8 cellular contexts compared by ENCODE assay signal in the genomic region with DNA sequence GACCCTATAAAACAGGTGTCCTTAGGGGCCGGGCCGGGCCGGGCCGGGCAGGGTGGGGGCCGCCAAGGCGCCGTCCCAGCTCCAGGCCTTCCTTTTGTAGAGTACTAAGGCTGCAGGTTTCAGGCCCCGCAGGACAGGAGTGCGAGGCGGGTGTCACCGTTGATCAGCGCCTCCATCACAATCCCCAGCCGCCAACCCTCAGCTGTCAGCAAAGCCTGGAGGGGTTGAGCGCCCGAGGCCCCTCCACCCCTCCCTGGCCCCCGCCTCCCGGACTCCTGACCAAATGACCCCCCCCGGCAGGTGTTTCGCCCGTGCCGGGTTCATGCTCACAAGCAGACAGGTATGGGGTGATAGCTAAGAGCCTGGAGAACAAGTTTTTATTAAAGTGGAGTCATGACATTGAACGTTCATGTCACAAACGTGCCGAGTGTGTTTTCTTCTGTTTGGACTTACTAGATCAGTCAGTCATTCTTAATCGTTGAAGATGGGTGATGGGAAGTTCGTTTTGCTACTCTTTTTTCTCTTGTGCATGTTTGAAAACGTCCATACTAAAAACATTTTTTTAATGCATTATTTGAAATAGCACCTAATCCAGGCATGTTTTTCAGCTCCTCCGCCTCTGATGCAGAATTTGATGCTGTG. TPM values are rescaled to one million over a fixed set of nuclear protein-coding genes. Genes with fewer than 3 reads are reported as not detected.
DNase-seq lines count a peak whose midpoint lies in the region; ATAC-seq and TF ChIP-seq lines count a peak whose summit lies in the region.

No MANE protein-coding gene starts in this region.

- no peak for TF ChIP-seq CTCF in PC-9 (conservative IDR thresholded peaks at IDR 0.05)
- no peak for TF ChIP-seq CTCF in dorsolateral prefrontal cortex (IDR thresholded peaks at IDR 0.05 in 54 of 56, conservative IDR thresholded peaks at IDR 0.05 in 2 of 56; ENCODE audit: low read depth in 1 of 56, partially characterized antibody in 56 of 56)
- no peak for TF ChIP-seq CTCF in upper lobe of right lung (IDR thresholded peaks at IDR 0.05)

- intact Hi-C loops in PC-9 (cut with micrococcal nuclease; ENCODE audit: unreplicated experiment) = loop anchor here (1.0 kb wide), 2 partner anchors 55 to 59 kb away; a partner anchor contains a TSS
- intact Hi-C loops in dorsolateral prefrontal cortex (cut with DNase I) = loop anchor here (1.0 to 5.0 kb wide), 6 partner anchors 17 to 217 kb away; a partner anchor contains a TSS
- intact Hi-C loops in upper lobe of right lung (cut with DNase I) = no loop called here

- H3K27ac ChIP-seq in PC-9 = peak overlapping the region; percentile 63
- peak overlapping the region; percentile 55 to 97 (median 94) for H3K27ac ChIP-seq in dorsolateral prefrontal cortex
- peak overlapping the region; percentile 72 for H3K27ac ChIP-seq in mesenchymal stem cell (ENCODE audit: low read length, poor library complexity, severe bottlenecking)
- peak overlapping the region; percentile 95 for H3K27ac ChIP-seq in upper lobe of right lung

- H3K4ac ChIP-seq in mesenchymal stem cell (ENCODE audit: low read depth in 1 of 2, low read length in 2 of 2) = peak overlapping the region; percentile 73 to 98

- no peak overlapping the region for H2AK5ac ChIP-seq in mesenchymal stem cell (ENCODE audit: low read length, severe bottlenecking)

- POLR2A ChIA-PET in PC-9 (lab: Charles Lee; ENCODE audit: unreplicated experiment) = interaction anchor here (0.5 to 1.1 kb wide), 4 partner anchors 47 to 121 kb away, joined by 3 to 26 read pairs (median 6); a partner anchor contains a TSS

- H2AFZ ChIP-seq in PC-9 = peak overlapping the region; percentile 96
- H2AFZ ChIP-seq in mesenchymal stem cell (ENCODE audit: low read depth, low read length) = peak overlapping the region; percentile 59

- H3K9me3 ChIP-seq in PC-9 (ENCODE audit: insufficient read depth, low read depth) = no peaks in the 10 kb centered on the region
- H3K9me3 ChIP-seq in mesenchymal stem cell (ENCODE audit: control insufficient read depth, low read length) = no peaks in the 10 kb centered on the region
- no peaks in the 10 kb centered on the region for H3K9me3 ChIP-seq in upper lobe of right lung

- BruUV-seq in PC-9 (replicated peaks; lab: Mats Ljungman, UMichigan) = no TSS peak

- peak; percentile 72 for DNase-seq in DMS 273 (lab: John Stamatoyannopoulos, UW; ENCODE audit: unreplicated experiment)
- DNase-seq in DMS 273 treated with DMSO at 0.1 percent for 48 hours (lab: John Stamatoyannopoulos, UW) = no peak
- no peak for DNase-seq in PC-9
- peak in 1 of 10 donors; percentile 43 for DNase-seq in dorsolateral prefrontal cortex
- DNase-seq in mesenchymal stem cell = peak; percentile 24
- peak; percentile 82 for DNase-seq in upper lobe of right lung

- peaks cover 27% of the 10 kb centered on the region; the same call in 1 of the 2 replicates for H3F3A ChIP-seq in PC-9 (ENCODE audit: insufficient read depth, low read depth)

- no peaks in the 10 kb centered on the region for H3K79me2 ChIP-seq in PC-9 (ENCODE audit: low read depth)

- H4K8ac ChIP-seq in mesenchymal stem cell (ENCODE audit: low read length) = peak overlapping the region; percentile 96

- H3K9ac ChIP-seq in mesenchymal stem cell (ENCODE audit: low read length) = peak overlapping the region; percentile 86

- peak; percentile 25 for ATAC-seq in HG02571 (IDR thresholded peaks at IDR 0.05; ENCODE audit: unreplicated experiment)
- peak; percentile 45 for ATAC-seq in upper lobe of right lung
- ATAC-seq in HG02588 (IDR thresholded peaks at IDR 0.05; ENCODE audit: unreplicated experiment) = no peak

- peak overlapping the region; percentile 90 to 100 for H3K14ac ChIP-seq in mesenchymal stem cell (ENCODE audit: low read length in 2 of 2)

- H3K36me3 ChIP-seq in PC-9 (ENCODE audit: low read depth) (no peaks in the 10 kb centered on the region), mesenchymal stem cell (ENCODE audit: control insufficient read depth in 1 of 2, insufficient read depth in 2 of 2, low read depth in 1 of 2, low read length in 2 of 2) (peaks cover 13 to 43% of the 10 kb centered on the region in 2 experiments), upper lobe of right lung (peaks cover 41% of the 10 kb centered on the region)

- H3K23ac ChIP-seq in mesenchymal stem cell (ENCODE audit: low read length in 2 of 2) = peak overlapping the region in 1 of 2 experiments; percentile 93

- H2BK12ac ChIP-seq in mesenchymal stem cell (ENCODE audit: low read length in 2 of 2) = no peak overlapping the region

- H3K79me1 ChIP-seq in mesenchymal stem cell (replicated peaks; ENCODE audit: low read length, poor library complexity, severe bottlenecking) = peaks cover 13% of the 10 kb centered on the region

- H3K27me3 ChIP-seq in PC-9 (ENCODE audit: insufficient read depth, low read depth) (no peaks in the 10 kb centered on the region), dorsolateral prefrontal cortex (no peaks in the 10 kb centered on the region), mesenchymal stem cell (ENCODE audit: control insufficient read depth in 1 of 2, insufficient read depth in 1 of 2, low read length in 2 of 2) (no peaks in the 10 kb centered on the region), upper lobe of right lung (no peaks in the 10 kb centered on the region)

- peak overlapping the region; percentile 52 for H2BK15ac ChIP-seq in mesenchymal stem cell (ENCODE audit: low read depth, poor library complexity, severe bottlenecking)

- H3K9me2 ChIP-seq in PC-9 (ENCODE audit: insufficient read depth) = no peaks in the 10 kb centered on the region

- H4K20me1 ChIP-seq in PC-9 (ENCODE audit: insufficient read depth) = no peaks in the 10 kb centered on the region

- H4K91ac ChIP-seq in mesenchymal stem cell (ENCODE audit: low read length) = peak overlapping the region; percentile 83

- H3K4me2 ChIP-seq in PC-9 (peak overlapping the region; percentile 83), mesenchymal stem cell (ENCODE audit: low read length, poor library complexity, severe bottlenecking) (peak overlapping the region; percentile 73)

- H3K4me3 ChIP-seq in PC-9 (peak overlapping the region; percentile 78), dorsolateral prefrontal cortex (peak overlapping the region; percentile 68 to 98 (median 90)), mesenchymal stem cell (ENCODE audit: insufficient read depth in 1 of 2, low read depth in 1 of 2, low read length in 2 of 2) (peak overlapping the region; percentile 87 to 94), upper lobe of right lung (peak overlapping the region; percentile 80)

- 6% methylated on average over 21 of the region's 28 CpGs for WGBS in mesenchymal stem cell

- CTCF ChIA-PET in PC-9 (lab: Charles Lee) = interaction anchor here (1.0 kb wide), 1 partner anchor 35 kb away, joined by 3 read pairs; no protein-coding TSS in a partner anchor

- H3K4me1 ChIP-seq in PC-9 (replicated peaks; ENCODE audit: insufficient read depth) (peaks cover 17% of the 10 kb centered on the region), mesenchymal stem cell (ENCODE audit: control insufficient read depth, insufficient read depth, low read depth, low read length) (no peaks in the 10 kb centered on the region), upper lobe of right lung (no peaks in the 10 kb centered on the region)

- H2BK5ac ChIP-seq in mesenchymal stem cell (ENCODE audit: low read depth, low read length, poor library complexity, severe bottlenecking) = peak overlapping the region; percentile 51

- H2BK120ac ChIP-seq in mesenchymal stem cell (ENCODE audit: low read depth, low read length) = peak overlapping the region; percentile 84

- H3K18ac ChIP-seq in mesenchymal stem cell (ENCODE audit: low read depth in 1 of 2, low read length in 2 of 2) = peak overlapping the region; percentile 91 to 95

RNA-seq across cellular contexts. Expression of a gene that starts 0.5 kb away (rescaled TPM):
- total RNA-seq in PC-9 (2021) = 19.8 and 23.6 TPM in 2 replicates
- total RNA-seq in dorsolateral prefrontal cortex = 10 to 100 TPM; 36.8 to 68.6 (median 51.1) TPM
- polyA plus RNA-seq in mesenchymal stem cell (2013, experiment 1 of 2) = 81.6 TPM
- polyA plus RNA-seq in mesenchymal stem cell (2013, experiment 2 of 2) = 83.7 TPM
- total RNA-seq in upper lobe of right lung = 60.0 TPM

RNA-seq across cellular contexts. Expression of a gene that starts 38.9 kb away (rescaled TPM):
- total RNA-seq in PC-9 (2021) (1.8 and 2.8 TPM in 2 replicates), dorsolateral prefrontal cortex (100 to 1,000 TPM in 55 of 120 experiments, 10 to 100 TPM in 65; 20.8 to 459 (median 91.3) TPM), upper lobe of right lung (104 TPM)
- polyA plus RNA-seq in mesenchymal stem cell (2013, experiment 1 of 2) = 0.11 TPM
- 0.03 TPM for polyA plus RNA-seq in mesenchymal stem cell (2013, experiment 2 of 2)

RNA-seq across cellular contexts. Expression of a gene that starts 59.5 kb away (rescaled TPM):
- total RNA-seq in PC-9 (2021) (26.2 and 26.3 TPM in 2 replicates), dorsolateral prefrontal cortex (10 to 100 TPM; 21.4 to 53.0 (median 33.6) TPM), upper lobe of right lung (36.2 TPM)
- 55.6 TPM for polyA plus RNA-seq in mesenchymal stem cell (2013, experiment 1 of 2)
- polyA plus RNA-seq in mesenchymal stem cell (2013, experiment 2 of 2) = 53.4 TPM

RNA-seq across cellular contexts. Expression of a gene that starts 59.8 kb away (rescaled TPM):
- total RNA-seq in PC-9 (2021) = 92.4 and 121 TPM in 2 replicates
- 100 to 1,000 TPM; 100 to 178 (median 132) TPM for total RNA-seq in dorsolateral prefrontal cortex
- 72.7 TPM for polyA plus RNA-seq in mesenchymal stem cell (2013, experiment 1 of 2)
- 70.2 TPM for polyA plus RNA-seq in mesenchymal stem cell (2013, experiment 2 of 2)
- total RNA-seq in upper lobe of right lung = 77.8 TPM

Comparison
In these comparisons a context has a peak if more than half of its experiments do, and no peak if none do; other contexts are left out.
1. DNase-seq: peak in DMS 273 (single experiment), mesenchymal stem cell (single experiment) and upper lobe of right lung (single experiment); none in DMS 273 treated with DMSO at 0.1 percent for 48 hours (single experiment) and PC-9 (0 of 2).
2. Peak in every context shown above with its lines, with median percentiles within 50 percentile points of each other: H3K27ac ChIP-seq and H3K4me3 ChIP-seq.